In the genomic region with DNA sequence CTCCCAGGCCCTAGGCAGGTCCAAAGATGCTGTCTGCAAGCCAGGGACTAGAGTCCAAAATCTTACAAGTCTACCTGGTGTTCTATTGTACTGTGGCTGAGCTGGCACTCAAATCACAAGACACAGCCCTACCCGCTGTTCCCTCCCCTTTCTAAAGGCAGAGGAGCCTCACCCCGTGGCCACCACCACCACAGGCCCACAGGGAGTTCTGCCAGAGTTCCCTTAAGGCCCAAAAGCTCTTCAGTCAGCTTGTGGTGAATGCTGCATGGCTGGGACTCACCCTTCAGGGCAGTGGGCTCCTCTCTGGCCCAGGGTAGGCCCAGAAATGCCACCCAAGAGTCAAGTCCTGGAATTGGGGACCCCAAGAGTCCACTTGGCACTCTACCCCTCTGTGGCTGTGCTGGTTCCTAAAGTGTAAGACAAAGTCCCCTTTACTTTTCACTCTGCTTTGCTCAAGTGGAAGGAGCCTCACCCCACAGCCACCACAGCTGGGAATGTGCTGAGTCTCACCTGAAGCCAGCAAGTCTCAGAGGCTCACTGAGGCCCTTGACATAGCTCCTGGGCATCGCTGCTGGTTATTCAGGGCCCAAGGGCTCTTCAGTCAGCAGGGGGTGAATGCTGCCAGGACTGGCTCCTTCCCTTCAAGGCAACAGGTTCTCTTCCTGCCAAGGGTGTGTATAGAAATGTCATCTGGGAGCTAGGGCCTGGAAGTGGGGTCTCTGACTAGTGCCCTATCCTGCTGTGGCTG, we compare ENCODE assay signal across 17 cellular contexts.
"Had no signal": no experiment of that assay in that cellular context is flagged by ENCODE, and none has a peak within 500 bp of the region (broad histone marks: within the 10 kb centered on the region; RNA-seq: fewer than 3 reads in every experiment).

No MANE protein-coding gene starts in this region.

- DNase-seq: activated CD4-positive, alpha-beta T cell treated with anti-CD3 and anti-CD28 coated beads, Interleukin-2, amount 50 U/mL, for 4 hours; activated gamma-delta T cell; cerebellar nuclear complex; cortex of kidney; effector CD8-positive, alpha-beta T cell; esophagus squamous epithelium; left colon; mesenchymal stem cell; mucosa of descending colon; naive thymus-derived CD4-positive, alpha-beta T cell; stimulated activated CD4-positive, alpha-beta T cell treated with anti-CD3 and anti-CD28 coated beads, Interleukin-2, amount 100 ng/mL, for 24 hours; stimulated activated naive CD8-positive, alpha-beta T cell treated with anti-CD3 and anti-CD28 coated beads, Interleukin-15, amount 100 ng/mL, for 72 hours; SW 1271; T-helper 2 cell; trophoblast cell; WERI-Rb-1 had no signal

- H3K4me3 Mint-ChIP-seq: activated naive CD4-positive, alpha-beta T cell treated with anti-CD3 and anti-CD28 coated beads, Interleukin-2, amount 50 U/mL, for 24 hours; naive thymus-derived CD4-positive, alpha-beta T cell; stimulated activated naive CD8-positive, alpha-beta T cell treated with anti-CD3 and anti-CD28 coated beads, Interleukin-15, amount 100 ng/mL, for 72 hours had no signal

- ATAC-seq: left colon; mucosa of descending colon; naive thymus-derived CD4-positive, alpha-beta T cell; stimulated activated naive CD8-positive, alpha-beta T cell treated with anti-CD3 and anti-CD28 coated beads, Interleukin-15, amount 100 ng/mL, for 72 hours had no signal

- H3K36me3 Mint-ChIP-seq: activated naive CD4-positive, alpha-beta T cell treated with anti-CD3 and anti-CD28 coated beads, Interleukin-2, amount 50 U/mL, for 24 hours; naive thymus-derived CD4-positive, alpha-beta T cell had no signal

- H3K27me3 Mint-ChIP-seq: activated naive CD4-positive, alpha-beta T cell treated with anti-CD3 and anti-CD28 coated beads, Interleukin-2, amount 50 U/mL, for 24 hours; stimulated activated naive CD8-positive, alpha-beta T cell treated with anti-CD3 and anti-CD28 coated beads, Interleukin-15, amount 100 ng/mL, for 72 hours had no signal

- H3K9me3 Mint-ChIP-seq: activated naive CD4-positive, alpha-beta T cell treated with anti-CD3 and anti-CD28 coated beads, Interleukin-2, amount 50 U/mL, for 24 hours; stimulated activated naive CD8-positive, alpha-beta T cell treated with anti-CD3 and anti-CD28 coated beads, Interleukin-15, amount 100 ng/mL, for 72 hours had no signal

- H3K27ac Mint-ChIP-seq: activated naive CD4-positive, alpha-beta T cell treated with anti-CD3 and anti-CD28 coated beads, Interleukin-2, amount 50 U/mL, for 24 hours; naive thymus-derived CD4-positive, alpha-beta T cell; stimulated activated naive CD8-positive, alpha-beta T cell treated with anti-CD3 and anti-CD28 coated beads, Interleukin-15, amount 100 ng/mL, for 72 hours had no signal
